8 cellular contexts compared by ENCODE assay signal in the genomic region with DNA sequence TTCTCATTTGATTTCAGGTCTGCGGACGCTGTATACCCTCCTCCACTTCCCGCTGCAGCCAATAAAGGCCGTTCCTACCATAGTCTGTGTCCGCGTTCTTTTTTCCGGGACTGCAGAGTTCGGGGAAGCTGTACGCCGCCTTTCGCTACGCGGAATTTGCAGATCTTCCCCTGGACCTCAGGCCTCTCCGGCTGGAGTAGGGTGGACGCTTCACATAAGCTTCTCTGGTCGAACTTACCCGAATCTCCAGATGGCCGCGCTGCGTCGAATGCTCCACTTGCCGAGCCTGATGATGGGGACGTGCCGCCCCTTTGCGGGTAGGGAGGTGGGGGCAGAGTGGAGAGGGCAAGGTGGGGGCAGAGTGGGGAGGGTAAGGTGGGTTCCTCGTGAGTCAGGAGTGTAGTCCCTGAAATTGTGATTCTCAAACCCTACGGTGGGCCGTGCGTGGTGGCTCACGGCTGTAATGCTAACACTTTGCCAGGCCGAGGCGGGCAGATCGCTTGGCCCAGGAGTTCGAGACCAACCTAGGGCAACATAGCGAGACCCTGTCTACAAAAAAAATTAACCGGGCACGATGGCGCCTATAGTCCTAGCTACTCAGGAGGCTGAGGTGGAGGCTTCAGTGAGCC. TPM values are rescaled to one million over a fixed set of nuclear protein-coding genes. Genes with fewer than 3 reads are reported as not detected.
A peak's percentile ranks its signal among the peaks of the same experiment; 100 is the strongest.
DNase-seq lines count a peak whose midpoint lies in the region; ATAC-seq and TF ChIP-seq lines count a peak whose summit lies in the region.

No MANE protein-coding gene starts in this region.

- H3K27me3 ChIP-seq in adrenal gland (no peaks in the 10 kb centered on the region), sigmoid colon (no peaks in the 10 kb centered on the region)

- ATAC-seq in HG03159 (IDR thresholded peaks at IDR 0.05; ENCODE audit: unreplicated experiment) = peak; percentile 14

- intact Hi-C loops in adrenal gland (cut with DNase I) (no loop called here), sigmoid colon (cut with DNase I) (loop anchor here (2.0 to 5.0 kb wide), 3 partner anchors 19 to 53 kb away; a partner anchor contains a TSS)

- H3K4me3 ChIP-seq in adrenal gland (peak overlapping the region; percentile 52 to 98 (median 63)), sigmoid colon (peak overlapping the region; percentile 74 to 89 (median 86))

- DNase-seq in NCI-H82 (lab: John Stamatoyannopoulos, UW) (peak; percentile 46), NCI-H82 treated with DMSO at 0.1 percent for 48 hours (lab: John Stamatoyannopoulos, UW; ENCODE audit: unreplicated experiment) (no peak), SW480 (ENCODE audit: low spot score) (peak; percentile 53), adrenal gland (peak; percentile 53 to 82 (median 70)), hepatic stellate cell (ENCODE audit: low spot score) (peak; percentile 69), sigmoid colon (peak; percentile 81), NCI-H2196 treated with DMSO at 0.1 percent for 48 hours (lab: John Stamatoyannopoulos, UW; ENCODE audit: unreplicated experiment) (no peak)

- H3K36me3 ChIP-seq in adrenal gland (replicated peaks in 1 of 2) = peaks cover 0 to 11% of the 10 kb centered on the region in 2 donors
- H3K36me3 ChIP-seq in sigmoid colon = peaks cover 0 to 28% (median 8%) of the 10 kb centered on the region in 4 donors

- 4 to 9% (median 7%) methylated on average over 23 to 38 of the region's 38 CpGs for WGBS in adrenal gland, 4 donors
- 1 to 3% methylated on average over 38 of the region's 38 CpGs for WGBS in sigmoid colon, 2 donors

- H3K27ac ChIP-seq in adrenal gland = peak overlapping the region; percentile 85 to 97 (median 91)
- peak overlapping the region; percentile 91 to 97 (median 94) for H3K27ac ChIP-seq in sigmoid colon

- no peaks in the 10 kb centered on the region for H3K9me3 ChIP-seq in adrenal gland (replicated peaks in 1 of 3)
- no peaks in the 10 kb centered on the region for H3K9me3 ChIP-seq in sigmoid colon

- TF ChIP-seq CTCF in adrenal gland (IDR thresholded peaks at IDR 0.05) (no peak), sigmoid colon (IDR thresholded peaks at IDR 0.05) (no peak)

- no peak for TF ChIP-seq EP300 in sigmoid colon (IDR thresholded peaks at IDR 0.05)

- H3K4me1 ChIP-seq in adrenal gland (replicated peaks in 1 of 2) (peaks cover 20 to 46% of the 10 kb centered on the region in 2 donors), sigmoid colon (peaks cover 0 to 46% (median 40%) of the 10 kb centered on the region in 4 donors)

- TF ChIP-seq POLR2A in adrenal gland (IDR thresholded peaks at IDR 0.05) (no peak), sigmoid colon (IDR thresholded peaks at IDR 0.05) (no peak)

RNA-seq across cellular contexts. Expression of a gene that starts 0.6 kb away (rescaled TPM):
- total RNA-seq in adrenal gland (10 to 100 TPM in 2 of 8 donors, 1 to 10 TPM in 5, not detected in 1; 2.8 to 15.0 (median 7.9) TPM), sigmoid colon (1 to 10 TPM; 2.9 to 6.1 (median 4.0) TPM)
- polyA plus RNA-seq in adrenal gland (10 to 100 TPM in 2 of 3 donors, 1 to 10 TPM in 1; 1.9 to 37.2 (median 20.6) TPM), sigmoid colon (10 to 100 TPM in 1 of 3 donors, 1 to 10 TPM in 2; 1.2 to 19.4 (median 4.9) TPM)

RNA-seq across cellular contexts. Expression of a gene that starts 0.7 kb away (rescaled TPM):
- total RNA-seq in adrenal gland (10 to 100 TPM; 42.8 to 70.7 (median 49.7) TPM), sigmoid colon (10 to 100 TPM; 24.6 to 47.4 (median 26.9) TPM)
- polyA plus RNA-seq in adrenal gland (100 to 1,000 TPM in 2 of 3 donors, 10 to 100 TPM in 1; 95.8 to 142 (median 104) TPM), sigmoid colon (100 to 1,000 TPM; 166 to 183 (median 176) TPM)

RNA-seq across cellular contexts. Expression of a gene that starts 5.7 kb away (rescaled TPM):
- total RNA-seq in adrenal gland (10 to 100 TPM; 10.2 to 21.3 (median 14.3) TPM), sigmoid colon (1 to 10 TPM; 4.9 to 9.7 (median 8.2) TPM)
- polyA plus RNA-seq in adrenal gland (10 to 100 TPM in 2 of 3 donors, 1 to 10 TPM in 1; 2.2 to 25.7 (median 25.7) TPM), sigmoid colon (10 to 100 TPM; 15.8 to 19.8 (median 18.0) TPM)

RNA-seq across cellular contexts. Expression of a gene that starts 6.3 kb away (rescaled TPM):
- total RNA-seq in adrenal gland = 10 to 100 TPM in 2 of 8 donors, 1 to 10 TPM in 6; 1.1 to 22.0 (median 8.3) TPM
- 10 to 100 TPM; 16.5 to 30.4 (median 17.5) TPM for polyA plus RNA-seq in adrenal gland
- 1 to 10 TPM; 2.0 to 4.1 (median 3.7) TPM for total RNA-seq in sigmoid colon
- polyA plus RNA-seq in sigmoid colon = 10 to 100 TPM in 1 of 3 donors, 1 to 10 TPM in 2; 3.0 to 12.9 (median 5.8) TPM

RNA-seq across cellular contexts. Expression of a gene that starts 12.6 kb away (rescaled TPM):
- total RNA-seq in adrenal gland = 10 to 100 TPM; 13.8 to 32.3 (median 26.0) TPM
- polyA plus RNA-seq in adrenal gland = 1 to 10 TPM; 4.4 to 7.5 (median 4.6) TPM
- 10 to 100 TPM; 11.2 to 13.2 (median 12.1) TPM for total RNA-seq in sigmoid colon
- polyA plus RNA-seq in sigmoid colon = 10 to 100 TPM in 1 of 3 donors, 1 to 10 TPM in 2; 7.8 to 14.8 (median 8.8) TPM

Comparison
In these comparisons a context has a peak if more than half of its experiments do, and no peak if none do; other contexts are left out.
1. DNase-seq: peak in NCI-H82 (single experiment), SW480 (single experiment), adrenal gland (7 of 7), hepatic stellate cell (single experiment) and sigmoid colon (single experiment); none in NCI-H82 treated with DMSO at 0.1 percent for 48 hours (single experiment) and NCI-H2196 treated with DMSO at 0.1 percent for 48 hours (single experiment).